Comparison of ENCODE assay signal across 12 cellular contexts in the genomic region with DNA sequence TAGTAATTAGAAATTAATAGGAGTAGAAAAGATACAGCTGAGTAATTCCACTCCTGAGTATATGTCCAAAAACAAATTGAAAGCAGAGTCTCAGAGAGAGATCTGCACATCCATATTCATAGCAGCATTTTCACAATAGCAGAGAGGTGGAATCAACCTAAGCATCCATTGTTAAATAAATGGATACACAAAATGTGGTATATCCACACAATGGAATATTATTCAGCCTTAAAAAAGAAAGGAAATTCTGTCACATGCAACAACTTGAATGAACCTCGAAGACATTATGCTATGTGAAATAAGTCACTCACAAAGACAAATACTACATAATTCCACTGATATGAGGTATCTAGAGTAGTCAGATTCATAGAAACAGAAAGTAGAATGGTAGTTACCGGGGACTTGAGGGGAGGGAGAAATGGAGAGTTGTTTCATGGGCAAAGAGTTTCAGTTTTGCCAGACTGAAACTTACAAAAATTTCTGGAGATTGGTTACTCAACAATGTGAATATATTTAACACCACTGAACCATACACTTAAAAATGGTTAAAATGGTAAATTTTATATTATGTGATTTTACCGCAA.
"Had no signal": no experiment of that assay in that cellular context is flagged by ENCODE, and none has a peak within 500 bp of the region (broad histone marks: within the 10 kb centered on the region; RNA-seq: fewer than 3 reads in every experiment).

No MANE protein-coding gene starts in this region.

- H2AFZ ChIP-seq: neural progenitor cell had no signal

- H3K27ac Mint-ChIP-seq: neural progenitor cell had no signal

- H3K4me2 ChIP-seq: neural progenitor cell had no signal

- H3K9me3 ChIP-seq: ascending aorta, ovary, stomach, uterus had no signal

- H3K4me3 ChIP-seq: ascending aorta, dorsolateral prefrontal cortex, neural progenitor cell, ovary, stomach, uterus had no signal

- H3K36me3 ChIP-seq: ovary, uterus had no signal

- DNase-seq: activated CD4-positive, alpha-beta T cell treated with anti-CD3 and anti-CD28 coated beads, Interleukin-2, amount 50 U/mL, for 1 hour; activated CD4-positive, CD25-positive, alpha-beta regulatory T cell; dorsolateral prefrontal cortex; hippocampal formation; kidney glomerular epithelial cell; ovary; stimulated activated CD4-positive, alpha-beta T cell treated with anti-CD3 and anti-CD28 coated beads, Interleukin-2, amount 100 ng/mL, for 48 hours; stomach; uterus had no signal

- H3K4me1 ChIP-seq: ascending aorta, neural progenitor cell, stomach, uterus had no signal

- H3K4me3 Mint-ChIP-seq: neural progenitor cell had no signal

- H3K9me3 Mint-ChIP-seq: neural progenitor cell had no signal

- H3K27me3 ChIP-seq: ascending aorta, dorsolateral prefrontal cortex, neural progenitor cell, ovary, stomach, uterus had no signal

- H3K27ac ChIP-seq: ascending aorta, dorsolateral prefrontal cortex, neural progenitor cell, ovary, stomach, uterus had no signal

- FAIRE-seq: bronchial epithelial cell had no signal

- H3K9ac ChIP-seq: neural progenitor cell had no signal
